8 cellular contexts compared by ENCODE assay signal in the genomic region with DNA sequence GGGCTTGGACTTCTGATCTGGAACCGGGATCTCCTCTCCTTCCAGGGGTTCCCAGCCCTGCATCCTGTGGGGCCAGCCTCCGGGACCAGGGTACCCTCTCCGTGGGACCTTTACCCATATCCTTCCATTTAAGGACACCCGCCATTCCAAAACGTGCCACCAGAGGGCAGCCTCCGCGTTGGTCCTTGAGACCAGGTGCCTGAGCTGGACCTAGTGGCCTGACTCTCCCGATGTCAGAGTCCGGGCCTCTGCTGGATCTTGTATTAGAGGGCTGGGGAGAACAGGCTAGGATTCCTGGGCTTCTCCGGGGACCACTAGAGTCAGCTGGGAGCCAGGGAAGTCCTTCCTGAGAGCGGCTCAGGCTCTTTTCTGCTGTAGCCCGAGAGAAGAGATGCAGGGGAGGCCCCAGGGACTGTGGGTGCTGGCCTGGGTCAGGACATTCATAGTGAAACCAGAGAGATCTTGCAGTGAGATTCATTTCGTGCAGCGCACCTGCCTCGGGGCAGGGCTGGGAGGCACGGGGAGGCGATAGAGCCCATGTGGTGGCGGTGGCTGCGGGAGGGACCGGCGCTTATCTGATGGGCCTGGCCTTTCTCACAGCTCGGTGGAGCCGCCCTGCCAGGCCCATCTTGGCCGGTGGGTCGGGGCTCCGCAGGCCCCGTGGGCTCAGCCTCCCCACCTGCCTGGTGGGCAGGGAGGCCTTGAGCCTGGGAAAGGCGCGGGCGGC.
DNase-seq lines count a peak whose midpoint lies in the region; TF ChIP-seq lines count a peak whose summit lies in the region.

No MANE protein-coding gene starts in this region.

- TF ChIP-seq CTCF in HFF-Myc (IDR thresholded peaks at IDR 0.05; ENCODE audit: low read depth, low read length, missing control alignments) (peak; percentile 95), astrocyte of the cerebellum (IDR thresholded peaks at IDR 0.05; ENCODE audit: low read depth, low read length, missing control alignments) (peak; percentile 94)

- in situ Hi-C loops in astrocyte of the cerebellum (cut with HindIII; ENCODE audit: low sequenced_read_pairs): no loop called here

- DNase-seq in NCI-H446 (lab: John Stamatoyannopoulos, UW) (peak; percentile 41 to 76), NCI-H446 treated with DMSO at 0.1 percent for 48 hours (lab: John Stamatoyannopoulos, UW) (no peak), HFF-Myc (ENCODE audit: extremely low read depth, low read depth) (no peak), MV-4-11 (lab: John Stamatoyannopoulos, UW) (peak; percentile 73), T-helper 9 cell (peak; percentile 82), astrocyte of the cerebellum (ENCODE audit: low read depth) (peak; percentile 41), hypothalamus (lab: John Stamatoyannopoulos, UW) (peak in 43 of 51 donors; percentile 9 to 78 (median 45))
- DNase-seq in stimulated activated CD4-positive, alpha-beta T cell treated with anti-CD3 and anti-CD28 coated beads, Interleukin-12 subunit alpha, Interleukin-12 subunit beta, amount 100 ng/mL, for 48 hours (ENCODE audit: low read depth in 2 of 3, low spot score in 1 of 3): peak; percentile 67 to 83 (median 68)

- H3K4me3 ChIP-seq in HFF-Myc (replicated peaks; ENCODE audit: low read depth, low read length) (no peak overlapping the region), astrocyte of the cerebellum (ENCODE audit: low read depth, low read length) (no peak overlapping the region)

Comparison
In these comparisons a context has a peak if more than half of its experiments do, and no peak if none do; other contexts are left out.
1. DNase-seq: peak in NCI-H446 (2 of 2), MV-4-11 (single experiment), T-helper 9 cell (single experiment), astrocyte of the cerebellum (single experiment), hypothalamus (43 of 51) and stimulated activated CD4-positive, alpha-beta T cell treated with anti-CD3 and anti-CD28 coated beads, Interleukin-12 subunit alpha, Interleukin-12 subunit beta, amount 100 ng/mL, for 48 hours (3 of 3); none in NCI-H446 treated with DMSO at 0.1 percent for 48 hours (single experiment) and HFF-Myc (single experiment).